In the genomic region with DNA sequence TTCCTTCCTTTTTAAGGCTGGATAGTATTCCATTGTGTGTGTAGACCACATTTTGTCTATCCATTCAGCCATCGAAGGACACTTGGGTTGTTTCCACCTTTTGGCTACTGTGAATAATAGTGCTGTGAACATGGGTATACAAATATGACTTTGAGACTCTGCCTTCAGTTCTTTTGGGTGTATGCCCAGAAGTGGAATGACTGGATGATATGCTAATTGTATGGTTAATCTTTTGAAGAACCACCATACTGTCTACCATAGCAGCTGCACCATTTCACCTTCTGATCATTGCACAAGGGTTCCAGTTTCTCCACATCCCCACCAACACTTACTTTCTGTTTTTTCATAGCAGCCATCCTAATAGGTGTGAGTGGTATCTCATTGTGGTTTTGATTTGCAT, we compare ENCODE assay signal across 22 cellular contexts. TPM values are rescaled to one million over a fixed set of nuclear protein-coding genes. Genes with fewer than 3 reads are reported as not detected.
"Had no signal": no experiment of that assay in that cellular context is flagged by ENCODE, and none has a peak within 500 bp of the region (broad histone marks: within the 10 kb centered on the region; RNA-seq: fewer than 3 reads in every experiment).

No MANE protein-coding gene starts in this region.

- H3K4me1 Mint-ChIP-seq: activated CD4-positive, alpha-beta T cell treated with anti-CD3 and anti-CD28 coated beads, Interleukin-2, amount 10 ng/mL, durations not matched to agents 24 days and 14 days; endodermal cell had no signal

- H3K27ac ChIP-seq: cardiac muscle cell, epithelial cell of prostate, psoas muscle, suprapubic skin had no signal

- H3K27me3 ChIP-seq: cardiac muscle cell, suprapubic skin had no signal

- H3K36me3 ChIP-seq: cardiac muscle cell, suprapubic skin had no signal

- H3K9me3 ChIP-seq: psoas muscle, suprapubic skin had no signal

- H3K9me3 Mint-ChIP-seq: activated CD4-positive, alpha-beta T cell treated with anti-CD3 and anti-CD28 coated beads, Interleukin-2, amount 10 ng/mL, durations not matched to agents 24 days and 14 days; endodermal cell; T-helper 2 cell treated with Interferon-gamma antibody and Interleukin-4, amounts not matched to agents 5 μg/mL and 100 μg/mL, for 36 hours had no signal

- ATAC-seq: activated CD8-positive, alpha-beta T cell treated with anti-CD3 and anti-CD28 coated beads, Interleukin-2, amount 10 ng/mL, durations not matched to agents 7 days and 5 days; naive thymus-derived CD8-positive, alpha-beta T cell; psoas muscle had no signal

- H3K4me3 ChIP-seq: cardiac muscle cell, psoas muscle, suprapubic skin had no signal

- H3K4me1 ChIP-seq: psoas muscle, suprapubic skin had no signal

- H3K36me3 Mint-ChIP-seq: activated naive CD8-positive, alpha-beta T cell had no signal

- H3K27me3 Mint-ChIP-seq: activated CD4-positive, alpha-beta T cell treated with anti-CD3 and anti-CD28 coated beads, Interleukin-2, amount 10 ng/mL, durations not matched to agents 24 days and 14 days; activated naive CD8-positive, alpha-beta T cell; stimulated activated naive CD8-positive, alpha-beta T cell treated with anti-CD3 and anti-CD28 coated beads, Interleukin-15, Interleukin-2, amounts not matched to agents 100 ng/mL and 50 ng/mL, for 24 hours had no signal

- DNase-seq: activated CD4-positive, alpha-beta T cell treated with anti-CD3 and anti-CD28 coated beads, Interleukin-2, amount 10 ng/mL, durations not matched to agents 24 days and 14 days; activated CD4-positive, CD25-positive, alpha-beta regulatory T cell; activated CD8-positive, alpha-beta T cell treated with anti-CD3 and anti-CD28 coated beads, Interleukin-2, amount 10 ng/mL, durations not matched to agents 7 days and 5 days; activated gamma-delta T cell; activated T-cell treated with anti-CD3 and anti-CD28 coated beads, Interleukin-2, amount 50 U/mL, for 48 hours; amniotic stem cell; endodermal cell; foreskin melanocyte; hypothalamus; mesenchymal stem cell; naive thymus-derived CD8-positive, alpha-beta T cell; psoas muscle; right cardiac atrium; stimulated activated CD4-positive, alpha-beta T cell treated with anti-CD3 and anti-CD28 coated beads, Interleukin-2, amount 100 ng/mL, for 24 hours; trophoblast cell had no signal

- H3K4me3 Mint-ChIP-seq: activated CD4-positive, alpha-beta T cell treated with anti-CD3 and anti-CD28 coated beads, Interleukin-2, amount 10 ng/mL, durations not matched to agents 24 days and 14 days; activated CD8-positive, alpha-beta T cell treated with anti-CD3 and anti-CD28 coated beads, Interleukin-2, amount 10 ng/mL, durations not matched to agents 7 days and 5 days; activated naive CD8-positive, alpha-beta T cell; endodermal cell; naive thymus-derived CD8-positive, alpha-beta T cell; stimulated activated naive CD8-positive, alpha-beta T cell treated with anti-CD3 and anti-CD28 coated beads, Interleukin-15, Interleukin-2, amounts not matched to agents 100 ng/mL and 50 ng/mL, for 24 hours; T-helper 2 cell treated with Interferon-gamma antibody and Interleukin-4, amounts not matched to agents 5 μg/mL and 100 μg/mL, for 36 hours had no signal

RNA-seq across cellular contexts. Expression of gene SGSM1, which starts 30.3 kb away (rescaled TPM):
- total RNA-seq: activated CD8-positive, alpha-beta T cell treated with anti-CD3 and anti-CD28 coated beads, Interleukin-2, amount 10 ng/mL, durations not matched to agents 7 days and 5 days; osteocyte had no signal
